Comparison of ENCODE assay signal across 3 cellular contexts in the genomic region with DNA sequence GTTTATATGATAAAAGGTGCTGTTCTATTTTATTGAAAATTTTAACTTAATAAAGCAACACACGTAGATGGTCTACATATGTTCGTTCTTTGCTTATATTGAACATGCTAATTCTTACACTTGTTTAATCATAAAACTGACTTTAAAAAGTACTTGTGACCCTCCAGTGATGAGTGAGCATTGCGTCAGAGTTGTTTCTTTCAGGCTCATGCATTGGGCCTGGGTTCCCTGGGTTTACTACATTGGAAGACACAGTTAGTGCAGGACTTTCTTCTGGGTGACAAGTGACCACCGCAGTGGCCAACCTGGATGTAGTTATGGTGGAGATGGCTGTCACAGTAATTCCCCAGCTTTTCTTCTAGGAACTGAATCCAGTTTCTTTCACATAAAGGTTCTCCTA. TPM values are rescaled to one million over a fixed set of nuclear protein-coding genes. Genes with fewer than 3 reads are reported as not detected.
"Had no signal": no experiment of that assay in that cellular context is flagged by ENCODE, and none has a peak within 500 bp of the region (broad histone marks: within the 10 kb centered on the region; RNA-seq: fewer than 3 reads in every experiment).

No MANE protein-coding gene starts in this region.

RNA-seq across cellular contexts. Expression of gene CD8A, which starts 57.2 kb away (rescaled TPM):
- total RNA-seq: lung microvascular endothelial cell, myocyte had no signal
- polyA plus RNA-seq: hepatocyte had no signal
